In genomic region chr19:639251-640155, GRCh38 we compare ENCODE assay signal across 8 cellular contexts. TPM values are rescaled to one million over a fixed set of nuclear protein-coding genes. Genes with fewer than 3 reads are reported as not detected.
DNase-seq lines count a peak whose midpoint lies in the region; ATAC-seq, FAIRE-seq and TF ChIP-seq lines count a peak whose summit lies in the region.

FGF22 (plus strand) TSS chr19:639879; CDS start chr19:639926, 47 bp downstream.

- H3K36me3 Mint-ChIP-seq in activated T-helper 17 cell treated with anti-CD3 and anti-CD28 coated beads, Interleukin-2, amount 50 U/mL, for 72 hours (ENCODE audit: low read depth): no peaks in the 10 kb centered on the region
- H3K36me3 Mint-ChIP-seq in natural killer cell: no peaks in the 10 kb centered on the region

- H3K4me3 ChIP-seq in A549: peak within 1 kb of the TSS; percentile 50
- peak within 1 kb of the TSS; percentile 68 for H3K4me3 ChIP-seq in HUES6 (ENCODE audit: low read depth, low read length)

- no peak for TF ChIP-seq EP300 in A549 (IDR thresholded peaks at IDR 0.05)

- H3K36me3 ChIP-seq in HUES6 (ENCODE audit: control insufficient read depth, insufficient read depth, low read length): peaks cover 4% of the 10 kb centered on the region; the same call in 1 of the 2 replicates

- 7% methylated on average over 20 of the region's 108 CpGs for WGBS in A549 (ENCODE audit: missing lambda C conversion rate)

- H3K4me2 ChIP-seq in A549: peak within 1 kb of the TSS; percentile 93

- no peaks in the 10 kb centered on the region for H3K27me3 Mint-ChIP-seq in activated T-helper 17 cell treated with anti-CD3 and anti-CD28 coated beads, Interleukin-2, amount 50 U/mL, for 72 hours
- H3K27me3 Mint-ChIP-seq in natural killer cell (ENCODE audit: low read depth in 2 of 2): no peaks in the 10 kb centered on the region

- H3K27ac ChIP-seq in A549 (peak within 1 kb of the TSS; percentile 45 to 82; a peak in 5 of 6 replicates), HUES6 (ENCODE audit: low read depth, low read length) (no peak within 1 kb of the TSS)

- H3K9ac ChIP-seq in HUES6 (ENCODE audit: low read length): peak within 1 kb of the TSS; percentile 54

- TF ChIP-seq RAD21 in A549 (conservative IDR thresholded peaks at IDR 0.05 in 1 of 2, IDR thresholded peaks at IDR 0.05 in 1 of 2): no peak

- FAIRE-seq in A549 (lab: Jason Lieb, UNC): no peak

- peaks cover 6% of the 10 kb centered on the region for H3K4me1 Mint-ChIP-seq in activated T-helper 17 cell treated with anti-CD3 and anti-CD28 coated beads, Interleukin-2, amount 50 U/mL, for 72 hours
- H3K4me1 Mint-ChIP-seq in natural killer cell: peaks cover 7 to 16% of the 10 kb centered on the region in 2 donors

- TF ChIP-seq CTCF in A549 (IDR thresholded peaks at IDR 0.05) (no peak), natural killer cell (IDR thresholded peaks at IDR 0.05) (no peak)

- CTCF ChIA-PET in A549 (lab: Yijun Ruan, JAX): interaction anchor here (1.5 kb wide), 1 partner anchor 56 kb away, joined by 3 read pairs; no protein-coding TSS in a partner anchor

- no peaks in the 10 kb centered on the region for H3K9me3 Mint-ChIP-seq in activated T-helper 17 cell treated with anti-CD3 and anti-CD28 coated beads, Interleukin-2, amount 50 U/mL, for 72 hours
- H3K9me3 Mint-ChIP-seq in natural killer cell: no peaks in the 10 kb centered on the region

- peak within 1 kb of the TSS; percentile 81 for H3K4me3 Mint-ChIP-seq in activated T-helper 17 cell treated with anti-CD3 and anti-CD28 coated beads, Interleukin-2, amount 50 U/mL, for 72 hours
- H3K4me3 Mint-ChIP-seq in natural killer cell: peak within 1 kb of the TSS; percentile 96

- peaks cover 29% of the 10 kb centered on the region for H3K27me3 ChIP-seq in HUES6 (ENCODE audit: control insufficient read depth, insufficient read depth, low read length)

- ATAC-seq in A549: peak; percentile 78 to 87
- ATAC-seq in GM18868 (IDR thresholded peaks at IDR 0.05; ENCODE audit: unreplicated experiment): peak; percentile 65
- ATAC-seq in activated T-helper 17 cell treated with anti-CD3 and anti-CD28 coated beads, Interleukin-2, amount 50 U/mL, for 72 hours (replicated peaks): peak; percentile 95
- ATAC-seq in natural killer cell: peak; percentile 93 to 97 (median 94)

- POLR2A ChIA-PET in A549 (lab: Yijun Ruan, JAX): no interaction called here

- intact Hi-C loops in natural killer cell (cut with micrococcal nuclease): no loop called here

- H3K9me3 ChIP-seq in A549 (no peaks in the 10 kb centered on the region), HUES6 (ENCODE audit: control insufficient read depth, insufficient read depth, low read depth, low read length) (no peaks in the 10 kb centered on the region)

- peak within 1 kb of the TSS; percentile 81 for H3K27ac Mint-ChIP-seq in activated T-helper 17 cell treated with anti-CD3 and anti-CD28 coated beads, Interleukin-2, amount 50 U/mL, for 72 hours
- H3K27ac Mint-ChIP-seq in natural killer cell: peak within 1 kb of the TSS; percentile 89 to 95

- DNase-seq in A549 (ENCODE audit: low read depth in 1 of 2, low spot score in 1 of 2): peak; percentile 60 to 83
- DNase-seq in RPMI7951 (ENCODE audit: low read depth): peak; percentile 88
- peak; percentile 55 for DNase-seq in fibroblast of peridontal ligament (ENCODE audit: extremely low read depth)
- DNase-seq in natural killer cell: peak; percentile 90
- DNase-seq in stimulated activated CD8-positive, alpha-beta memory T cell treated with anti-CD3 and anti-CD28 coated beads, Interleukin-7, amount 100 ng/mL, for 48 hours (ENCODE audit: extremely low read depth in 1 of 2, low read depth in 1 of 2): peak; percentile 86 to 91

- no peak for TF ChIP-seq POLR2A in A549 (IDR thresholded peaks at IDR 0.05; ENCODE audit: low read length)

- H3K4me1 ChIP-seq in A549 (peaks cover 17% of the 10 kb centered on the region), HUES6 (ENCODE audit: control insufficient read depth, insufficient read depth, low read length) (0 out of 2 replicates have a peak, but pooled peaks cover 3% of the 10 kb centered on the region)

TF ChIP-seq in A549, 52 proteins besides CTCF, POLR2A, EP300 and RAD21:
- no peak for TF ChIP-seq FOSL2 (IDR thresholded peaks at IDR 0.05)
- TF ChIP-seq FOSL2 (CRISPR knock-in tag; IDR thresholded peaks at IDR 0.05): peak; percentile 39
- peak; percentile 16; the same call in 1 of the 2 replicates for TF ChIP-seq MAX (IDR thresholded peaks at IDR 0.05)
- TF ChIP-seq RNF2 (IDR thresholded peaks at IDR 0.05; ENCODE audit: borderline replicate concordance, low read depth): no peak

RNA-seq across cellular contexts. Expression of gene FGF22, which starts in this region (rescaled TPM):
- 0.13 TPM in 1 of 2 replicates, not detected in the other for polyA plus RNA-seq in A549 (2011; rRNA removed)
- polyA plus RNA-seq in A549 (2012; cell fraction: cytosol; rRNA removed): 0.28 and 0.39 TPM in 2 replicates
- polyA plus RNA-seq in A549 (2012; cell fraction: nucleus; rRNA removed): 1.5 and 1.7 TPM in 2 replicates
- 0.79 to 1.1 TPM (median 1.0 TPM) in 3 replicates for polyA plus RNA-seq in A549 (2017; fragmentation: RNase III; extraction: RNeasy Plus Mini Kit Qiagen cat#74134 plus additional on column Dnase treatment)
- polyA minus RNA-seq in A549 (2011; rRNA and poly(A)+ RNA removed): not detected in 2 replicates
- 0.39 TPM in 1 of 2 replicates, not detected in the other for total RNA-seq in RPMI7951 (2014; rRNA removed; shearing (Covaris generic))
- total RNA-seq in activated T-helper 17 cell treated with anti-CD3 and anti-CD28 coated beads, Interleukin-2, amount 50 U/mL, for 72 hours: 1 to 10 TPM in 1 of 2 donors, not detected in 1; 1.7 TPM
- total RNA-seq in natural killer cell: under 1 TPM; 0.31 to 0.58 (median 0.41) TPM

Comparison
In these comparisons a context has a peak if more than half of its experiments do, and no peak if none do; other contexts are left out.
1. Peak in DNase-seq in RPMI7951; RNA of the gene not detected or under 1 TPM.
2. Peak in DNase-seq and ATAC-seq in natural killer cell; RNA of the gene not detected or under 1 TPM.